In the genomic region with DNA sequence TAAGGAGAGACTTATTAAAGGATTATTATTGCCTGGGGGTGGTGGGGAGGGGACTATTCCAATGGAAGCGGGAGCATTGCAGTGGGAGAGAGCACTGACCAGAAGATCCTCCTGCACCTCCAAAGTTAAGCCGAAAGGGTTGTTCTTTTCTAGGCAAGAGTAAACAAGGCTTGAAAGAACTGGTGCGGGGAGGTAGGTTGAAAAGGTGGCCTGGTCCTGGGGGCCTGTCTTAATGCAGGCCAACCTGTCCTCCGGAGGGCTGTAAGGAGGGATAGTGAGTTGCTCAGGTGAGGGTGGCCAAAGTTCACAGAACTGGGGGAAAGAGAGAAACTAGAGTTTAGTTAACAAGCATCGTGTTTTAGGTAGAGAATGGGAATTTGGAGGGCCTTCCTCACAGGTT, we compare ENCODE assay signal across 1 cellular context.
TF ChIP-seq lines count a peak whose summit lies in the region.

No MANE protein-coding gene starts in this region.

TF ChIP-seq in GM23338, 12 proteins besides CTCF, POLR2A, EP300 and RAD21 (continued from another document):
- TF ChIP-seq, protein P1, sequence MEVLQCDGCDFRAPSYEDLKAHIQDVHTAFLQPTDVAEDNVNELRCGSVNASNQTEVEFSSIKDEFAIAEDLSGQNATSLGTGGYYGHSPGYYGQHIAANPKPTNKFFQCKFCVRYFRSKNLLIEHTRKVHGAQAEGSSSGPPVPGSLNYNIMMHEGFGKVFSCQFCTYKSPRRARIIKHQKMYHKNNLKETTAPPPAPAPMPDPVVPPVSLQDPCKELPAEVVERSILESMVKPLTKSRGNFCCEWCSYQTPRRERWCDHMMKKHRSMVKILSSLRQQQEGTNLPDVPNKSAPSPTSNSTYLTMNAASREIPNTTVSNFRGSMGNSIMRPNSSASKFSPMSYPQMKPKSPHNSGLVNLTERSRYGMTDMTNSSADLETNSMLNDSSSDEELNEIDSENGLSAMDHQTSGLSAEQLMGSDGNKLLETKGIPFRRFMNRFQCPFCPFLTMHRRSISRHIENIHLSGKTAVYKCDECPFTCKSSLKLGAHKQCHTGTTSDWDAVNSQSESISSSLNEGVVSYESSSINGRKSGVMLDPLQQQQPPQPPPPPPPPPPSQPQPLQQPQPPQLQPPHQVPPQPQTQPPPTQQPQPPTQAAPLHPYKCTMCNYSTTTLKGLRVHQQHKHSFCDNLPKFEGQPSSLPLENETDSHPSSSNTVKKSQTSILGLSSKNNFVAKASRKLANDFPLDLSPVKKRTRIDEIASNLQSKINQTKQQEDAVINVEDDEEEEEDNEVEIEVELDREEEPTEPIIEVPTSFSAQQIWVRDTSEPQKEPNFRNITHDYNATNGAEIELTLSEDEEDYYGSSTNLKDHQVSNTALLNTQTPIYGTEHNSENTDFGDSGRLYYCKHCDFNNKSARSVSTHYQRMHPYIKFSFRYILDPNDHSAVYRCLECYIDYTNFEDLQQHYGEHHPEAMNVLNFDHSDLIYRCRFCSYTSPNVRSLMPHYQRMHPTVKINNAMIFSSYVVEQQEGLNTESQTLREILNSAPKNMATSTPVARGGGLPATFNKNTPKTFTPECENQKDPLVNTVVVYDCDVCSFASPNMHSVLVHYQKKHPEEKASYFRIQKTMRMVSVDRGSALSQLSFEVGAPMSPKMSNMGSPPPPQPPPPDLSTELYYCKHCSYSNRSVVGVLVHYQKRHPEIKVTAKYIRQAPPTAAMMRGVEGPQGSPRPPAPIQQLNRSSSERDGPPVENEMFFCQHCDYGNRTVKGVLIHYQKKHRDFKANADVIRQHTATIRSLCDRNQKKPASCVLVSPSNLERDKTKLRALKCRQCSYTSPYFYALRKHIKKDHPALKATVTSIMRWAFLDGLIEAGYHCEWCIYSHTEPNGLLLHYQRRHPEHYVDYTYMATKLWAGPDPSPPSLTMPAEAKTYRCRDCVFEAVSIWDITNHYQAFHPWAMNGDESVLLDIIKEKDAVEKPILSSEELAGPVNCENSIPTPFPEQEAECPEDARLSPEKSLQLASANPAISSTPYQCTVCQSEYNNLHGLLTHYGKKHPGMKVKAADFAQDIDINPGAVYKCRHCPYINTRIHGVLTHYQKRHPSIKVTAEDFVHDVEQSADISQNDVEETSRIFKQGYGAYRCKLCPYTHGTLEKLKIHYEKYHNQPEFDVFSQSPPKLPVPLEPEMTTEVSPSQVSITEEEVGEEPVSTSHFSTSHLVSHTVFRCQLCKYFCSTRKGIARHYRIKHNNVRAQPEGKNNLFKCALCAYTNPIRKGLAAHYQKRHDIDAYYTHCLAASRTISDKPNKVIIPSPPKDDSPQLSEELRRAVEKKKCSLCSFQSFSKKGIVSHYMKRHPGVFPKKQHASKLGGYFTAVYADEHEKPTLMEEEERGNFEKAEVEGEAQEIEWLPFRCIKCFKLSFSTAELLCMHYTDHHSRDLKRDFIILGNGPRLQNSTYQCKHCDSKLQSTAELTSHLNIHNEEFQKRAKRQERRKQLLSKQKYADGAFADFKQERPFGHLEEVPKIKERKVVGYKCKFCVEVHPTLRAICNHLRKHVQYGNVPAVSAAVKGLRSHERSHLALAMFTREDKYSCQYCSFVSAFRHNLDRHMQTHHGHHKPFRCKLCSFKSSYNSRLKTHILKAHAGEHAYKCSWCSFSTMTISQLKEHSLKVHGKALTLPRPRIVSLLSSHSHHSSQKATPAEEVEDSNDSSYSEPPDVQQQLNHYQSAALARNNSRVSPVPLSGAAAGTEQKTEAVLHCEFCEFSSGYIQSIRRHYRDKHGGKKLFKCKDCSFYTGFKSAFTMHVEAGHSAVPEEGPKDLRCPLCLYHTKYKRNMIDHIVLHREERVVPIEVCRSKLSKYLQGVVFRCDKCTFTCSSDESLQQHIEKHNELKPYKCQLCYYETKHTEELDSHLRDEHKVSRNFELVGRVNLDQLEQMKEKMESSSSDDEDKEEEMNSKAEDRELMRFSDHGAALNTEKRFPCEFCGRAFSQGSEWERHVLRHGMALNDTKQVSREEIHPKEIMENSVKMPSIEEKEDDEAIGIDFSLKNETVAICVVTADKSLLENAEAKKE (CRISPR knock-in tag; IDR thresholded peaks at IDR 0.05) = no peak
- TF ChIP-seq NANOG (IDR thresholded peaks at IDR 0.05; ENCODE audit: borderline replicate concordance) (no peak), EZH2phosphoT487 (IDR thresholded peaks at IDR 0.05; ENCODE audit: unreplicated experiment) (no peak)
TF ChIP-seq in GM23338: peak in this region for 0.
